In genomic region chr11:42085736-42086135, GRCh38 we compare ENCODE assay signal across 21 cellular contexts.
"Had no signal": no experiment of that assay in that cellular context is flagged by ENCODE, and none has a peak within 500 bp of the region (broad histone marks: within the 10 kb centered on the region; RNA-seq: fewer than 3 reads in every experiment).

No MANE protein-coding gene starts in this region.

- H3K36me3 ChIP-seq: ascending aorta, breast epithelium, left lung, right atrium auricular region, tibial nerve, uterus had no signal

- H3K4me1 Mint-ChIP-seq: activated naive CD4-positive, alpha-beta T cell treated with anti-CD3 and anti-CD28 coated beads, Interleukin-2, amount 50 U/mL, for 24 hours had no signal

- H3K36me3 Mint-ChIP-seq: activated naive CD4-positive, alpha-beta T cell treated with anti-CD3 and anti-CD28 coated beads, Interleukin-2, amount 50 U/mL, for 24 hours had no signal

- H3K4me3 ChIP-seq: ascending aorta, breast epithelium, coronary artery, left lung, right atrium auricular region, skin epidermis, tibial nerve, uterus had no signal

- H3K4me3 Mint-ChIP-seq: activated naive CD4-positive, alpha-beta T cell treated with anti-CD3 and anti-CD28 coated beads, Interleukin-2, amount 50 U/mL, for 24 hours; activated T-cell treated with anti-CD3 and anti-CD28 coated beads, Interleukin-2, amount 50 U/mL, for 72 hours; neural crest cell; stimulated activated naive CD8-positive, alpha-beta T cell treated with anti-CD3 and anti-CD28 coated beads, Interleukin-15, Interleukin-2, amounts not matched to agents 100 ng/mL and 50 ng/mL, for 24 hours had no signal

- H3K27ac ChIP-seq: ascending aorta, breast epithelium, coronary artery, left lung, right atrium auricular region, skin epidermis, tibial nerve, uterus had no signal

- H3K27me3 ChIP-seq: ascending aorta, breast epithelium, left lung, right atrium auricular region, tibial nerve, uterus had no signal

- DNase-seq: activated CD4-positive, alpha-beta T cell treated with anti-CD3 and anti-CD28 coated beads for 48 hours; activated CD4-positive, CD25-positive, alpha-beta regulatory T cell; activated CD8-positive, alpha-beta memory T cell treated with anti-CD3 and anti-CD28 coated beads, Interleukin-2, amount 50 U/mL, for 48 hours; activated gamma-delta T cell; activated T-cell treated with anti-CD3 and anti-CD28 coated beads, Interleukin-2, amount 50 U/mL, for 72 hours; erythroblast; foreskin melanocyte; kidney; left lung; mammary epithelial cell; uterus had no signal

- H3K9me3 ChIP-seq: ascending aorta, breast epithelium, left lung, right atrium auricular region, tibial nerve, uterus had no signal

- ATAC-seq: activated T-cell treated with anti-CD3 and anti-CD28 coated beads, Interleukin-2, amount 50 U/mL, for 72 hours; left lung had no signal

- H3K4me1 ChIP-seq: ascending aorta, breast epithelium, left lung, right atrium auricular region, tibial nerve, uterus had no signal

- H3K27me3 Mint-ChIP-seq: activated naive CD4-positive, alpha-beta T cell treated with anti-CD3 and anti-CD28 coated beads, Interleukin-2, amount 50 U/mL, for 24 hours; progenitor cell of endocrine pancreas; stimulated activated naive CD8-positive, alpha-beta T cell treated with anti-CD3 and anti-CD28 coated beads, Interleukin-15, Interleukin-2, amounts not matched to agents 100 ng/mL and 50 ng/mL, for 24 hours had no signal

- H3K9me3 Mint-ChIP-seq: neural crest cell had no signal

- H3K27ac Mint-ChIP-seq: activated naive CD4-positive, alpha-beta T cell treated with anti-CD3 and anti-CD28 coated beads, Interleukin-2, amount 50 U/mL, for 24 hours; activated T-cell treated with anti-CD3 and anti-CD28 coated beads, Interleukin-2, amount 50 U/mL, for 72 hours; progenitor cell of endocrine pancreas; stimulated activated naive CD8-positive, alpha-beta T cell treated with anti-CD3 and anti-CD28 coated beads, Interleukin-15, Interleukin-2, amounts not matched to agents 100 ng/mL and 50 ng/mL, for 24 hours had no signal
